In genomic region chr17:73267648-73268537, GRCh38 we compare ENCODE assay signal across 1 cellular context.
TF ChIP-seq lines count a peak whose summit lies in the region.

No MANE protein-coding gene starts in this region.

TF ChIP-seq in GM12878, 131 proteins besides CTCF, POLR2A, EP300 and RAD21:
- TF ChIP-seq E2F8 (IDR thresholded peaks at IDR 0.05; ENCODE audit: low read depth, partially characterized antibody) (no peak), BCL11A (IDR thresholded peaks at IDR 0.05; ENCODE audit: low read depth, low read length) (no peak), CHD1 (IDR thresholded peaks at IDR 0.05; ENCODE audit: low read depth, low read length) (no peak), MXI1 (IDR thresholded peaks at IDR 0.05; ENCODE audit: low read depth, low read length) (no peak), IKZF1 (conservative IDR thresholded peaks at IDR 0.05) (0 out of 2 replicates have a peak, but pooled peaks have one; percentile 3), HDAC6 (IDR thresholded peaks at IDR 0.05; ENCODE audit: unreplicated experiment) (no peak), CEBPZ (IDR thresholded peaks at IDR 0.05; ENCODE audit: low read depth, low read length) (no peak)
